ENCODE assay signal across 1 cellular context in genomic region chr22:36816635-36817428, GRCh38.
TF ChIP-seq lines count a peak whose summit lies in the region.

TSS of gene PVALB (minus strand) at chr22:36817035. CDS start at chr22:36817005, 30 bp downstream.

TF ChIP-seq in H1, 55 proteins besides CTCF, POLR2A, EP300 and RAD21 (continued from another document):
- no peak for TF ChIP-seq TCF12 (IDR thresholded peaks at IDR 0.05; ENCODE audit: low read depth, low read length)
- no peak for TF ChIP-seq E2F6 (IDR thresholded peaks at IDR 0.05)
- TF ChIP-seq RBBP5 (IDR thresholded peaks at IDR 0.05; ENCODE audit: borderline replicate concordance, low read depth, low read length): no peak
- TF ChIP-seq SAP30 (IDR thresholded peaks at IDR 0.05; ENCODE audit: insufficient read depth, insufficient replicate concordance, low read length): no peak
- TF ChIP-seq TAF7 (optimal IDR thresholded peaks at IDR 0.05; ENCODE audit: borderline replicate concordance, low read depth, low read length): no peak
- TF ChIP-seq SUZ12 (IDR thresholded peaks at IDR 0.05; ENCODE audit: low read length): peak; percentile 66
- TF ChIP-seq YY1 (IDR thresholded peaks at IDR 0.05; ENCODE audit: low read depth, low read length): 0 out of 2 replicates have a peak, but pooled peaks have one; percentile 4
- no peak for TF ChIP-seq FOSL1 (IDR thresholded peaks at IDR 0.05; ENCODE audit: insufficient read depth, low read depth, low read length)
- TF ChIP-seq KDM5A (IDR thresholded peaks at IDR 0.05; ENCODE audit: low read length): no peak
- TF ChIP-seq SP2 (IDR thresholded peaks at IDR 0.05; ENCODE audit: low read length): no peak
- TF ChIP-seq USF2 (IDR thresholded peaks at IDR 0.05; ENCODE audit: low read length): no peak
- TF ChIP-seq CBX5 (IDR thresholded peaks at IDR 0.05; ENCODE audit: low read depth, low read length): no peak
- TF ChIP-seq SRF (IDR thresholded peaks at IDR 0.05; ENCODE audit: low read depth, low read length): no peak
- TF ChIP-seq TAF1 (IDR thresholded peaks at IDR 0.05; ENCODE audit: low read depth, low read length): no peak
- TF ChIP-seq CBX8 (IDR thresholded peaks at IDR 0.05; ENCODE audit: borderline replicate concordance, low read depth, low read length): no peak
- TF ChIP-seq CHD7 (IDR thresholded peaks at IDR 0.05; ENCODE audit: insufficient replicate concordance, low read length): no peak
- TF ChIP-seq RNF2 (IDR thresholded peaks at IDR 0.05; ENCODE audit: borderline replicate concordance, low read depth, low read length, missing control alignments, poor library complexity, severe bottlenecking): peak; percentile 42
- no peak for TF ChIP-seq TBP (IDR thresholded peaks at IDR 0.05; ENCODE audit: low read depth, low read length)
- TF ChIP-seq SIX5 (IDR thresholded peaks at IDR 0.05; ENCODE audit: low read depth, low read length): no peak
- no peak for TF ChIP-seq GABPA (IDR thresholded peaks at IDR 0.05; ENCODE audit: borderline replicate concordance, insufficient read depth, low read length)
- no peak for TF ChIP-seq EGR1 (IDR thresholded peaks at IDR 0.05; ENCODE audit: borderline replicate concordance, low read depth, low read length)
- no peak for TF ChIP-seq RFX5 (IDR thresholded peaks at IDR 0.05; ENCODE audit: borderline replicate concordance, low read depth, low read length)
- no peak for TF ChIP-seq ATF2 (IDR thresholded peaks at IDR 0.05; ENCODE audit: low read length)
- TF ChIP-seq EZH2 (IDR thresholded peaks at IDR 0.05; ENCODE audit: low read depth, low read length, severe bottlenecking): peak; percentile 74
- no peak for TF ChIP-seq JUN (IDR thresholded peaks at IDR 0.05; ENCODE audit: low read depth, low read length)
- TF ChIP-seq JUND (IDR thresholded peaks at IDR 0.05; ENCODE audit: low read length): no peak
- TF ChIP-seq HDAC6 (IDR thresholded peaks at IDR 0.05; ENCODE audit: low read depth, low read length): no peak
- no peak for TF ChIP-seq SIN3A (conservative IDR thresholded peaks at IDR 0.05 in 1 of 2, IDR thresholded peaks at IDR 0.05 in 1 of 2; ENCODE audit: low read depth in 1 of 2, low read length in 2 of 2)
- TF ChIP-seq RXRA (IDR thresholded peaks at IDR 0.05; ENCODE audit: insufficient read depth, low read depth, low read length): no peak
- TF ChIP-seq TEAD4 (IDR thresholded peaks at IDR 0.05; ENCODE audit: low read depth, low read length): no peak
- TF ChIP-seq CTBP2 (IDR thresholded peaks at IDR 0.05; ENCODE audit: borderline replicate concordance, insufficient read depth, insufficient read length, low read length): peak; percentile 8
- no peak for TF ChIP-seq SP4 (IDR thresholded peaks at IDR 0.05; ENCODE audit: low read length)
- TF ChIP-seq POLR2AphosphoS5 (IDR thresholded peaks at IDR 0.05; ENCODE audit: low read depth, low read length): no peak
- TF ChIP-seq KDM1A (IDR thresholded peaks at IDR 0.05; ENCODE audit: borderline replicate concordance, low read length): no peak
- TF ChIP-seq KDM4A (IDR thresholded peaks at IDR 0.05; ENCODE audit: low read depth, low read length, severe bottlenecking): peak; percentile 78
- 0 out of 2 replicates have a peak, but pooled peaks have one; percentile 17 for TF ChIP-seq PHF8 (conservative IDR thresholded peaks at IDR 0.05; ENCODE audit: low read depth, low read length)
- no peak for TF ChIP-seq CHD1 (IDR thresholded peaks at IDR 0.05; ENCODE audit: low read depth, low read length)
- TF ChIP-seq MAX (IDR thresholded peaks at IDR 0.05): no peak
- TF ChIP-seq BCL11A (IDR thresholded peaks at IDR 0.05; ENCODE audit: low read depth in 2 of 2, low read length in 2 of 2): no peak
- no peak for TF ChIP-seq CEBPB (IDR thresholded peaks at IDR 0.05; ENCODE audit: low read depth, low read length)
- no peak for TF ChIP-seq GTF2F1 (IDR thresholded peaks at IDR 0.05; ENCODE audit: borderline replicate concordance, low read depth, low read length)
- no peak for TF ChIP-seq NRF1 (IDR thresholded peaks at IDR 0.05; ENCODE audit: low read depth, low read length)
- TF ChIP-seq ATF3 (IDR thresholded peaks at IDR 0.05; ENCODE audit: insufficient read depth, low read depth, low read length): no peak
- no peak for TF ChIP-seq MAFK (IDR thresholded peaks at IDR 0.05; ENCODE audit: low read depth, low read length)
